Comparison of ENCODE assay signal across 16 cellular contexts in genomic region chr18:48611196-48611595, GRCh38.
DNase-seq lines count a peak whose midpoint lies in the region; ATAC-seq and TF ChIP-seq lines count a peak whose summit lies in the region.
"Had no signal": no experiment of that assay in that cellular context is flagged by ENCODE, and none has a peak within 500 bp of the region (broad histone marks: within the 10 kb centered on the region; RNA-seq: fewer than 3 reads in every experiment).

No MANE protein-coding gene starts in this region.

- H4K20me1 ChIP-seq in IMR-90 (ENCODE audit: insufficient read depth, low read length): peaks cover 94% of the 10 kb centered on the region

- H3K9me3 ChIP-seq in IMR-90 (ENCODE audit: control insufficient read depth, insufficient read depth, low read length) (no peaks in the 10 kb centered on the region), ascending aorta (no peaks in the 10 kb centered on the region), gastroesophageal sphincter (no peaks in the 10 kb centered on the region), spleen (no peaks in the 10 kb centered on the region)
- H3K9me3 ChIP-seq: Caco-2 had no signal

- TF ChIP-seq EP300 in gastroesophageal sphincter (IDR thresholded peaks at IDR 0.05): no peak

- BruUV-seq in IMR-90 (replicated peaks; lab: Mats Ljungman, UMichigan): no TSS peak

- in situ Hi-C loops in IMR-90 (cut with MboI; ENCODE audit: low sequenced_read_pairs): no loop called here

- H3K9ac ChIP-seq in IMR-90 (ENCODE audit: low read depth, low read length): no peak overlapping the region
- H3K9ac ChIP-seq: GM23248 had no signal

- H3K27ac ChIP-seq in IMR-90 (ENCODE audit: insufficient read depth, low read length) (no peak overlapping the region), ascending aorta (peak overlapping the region; percentile 89), gastroesophageal sphincter (peak overlapping the region in 3 of 4 donors; percentile 8 to 21 (median 12)), spleen (no peak overlapping the region)
- H3K27ac ChIP-seq: C4-2B, GM23248 had no signal

- H4K8ac ChIP-seq in IMR-90 (ENCODE audit: low read depth in 2 of 2, low read length in 2 of 2): no peak overlapping the region

- ATAC-seq in IMR-90 (ENCODE audit: low read depth) (no peak), gastroesophageal sphincter (no peak)
- ATAC-seq: HCT116 had no signal

- H2BK5ac ChIP-seq in IMR-90 (ENCODE audit: low read depth, low read length, poor library complexity, severe bottlenecking): peak overlapping the region; percentile 18

- dilution Hi-C loops in IMR-90 (cut with HindIII; ENCODE audit: low sequenced_read_pairs, unreplicated experiment): no loop called here

- no peak overlapping the region for H3K4ac ChIP-seq in IMR-90 (ENCODE audit: low read depth, low read length)

- intact Hi-C loops in IMR-90 (cut with micrococcal nuclease): no loop called here
- intact Hi-C loops in ascending aorta (cut with DNase I): loop anchor here (2.0 kb wide), 1 partner anchor 72 kb away; the partner anchor contains the start of gene CTIF
- intact Hi-C loops in spleen (cut with DNase I; ENCODE audit: low total_unique reads): no loop called here

- POLR2A ChIA-PET in IMR-90 (lab: Charles Lee; ENCODE audit: unreplicated experiment): no interaction called here

- H3K18ac ChIP-seq in IMR-90 (ENCODE audit: low read depth, low read length): no peak overlapping the region

- no peak for TF ChIP-seq CTCF in IMR-90 (conservative IDR thresholded peaks at IDR 0.05; ENCODE audit: low read depth, low read length)
- no peak for TF ChIP-seq CTCF in ascending aorta (IDR thresholded peaks at IDR 0.05)
- no peak for TF ChIP-seq CTCF in gastroesophageal sphincter (IDR thresholded peaks at IDR 0.05)
- no peak for TF ChIP-seq CTCF in spleen (IDR thresholded peaks at IDR 0.05 in 8 of 11, conservative IDR thresholded peaks at IDR 0.05 in 3 of 11)

- no peak for DNase-seq in IMR-90
- no peak for DNase-seq in ascending aorta (ENCODE audit: low spot score in 2 of 2)
- DNase-seq in spleen: peak; percentile 51
- no peak for DNase-seq in T-helper 1 cell
- DNase-seq in SIG-M5 treated with dmso at 0.1 percent for 504 hours (lab: John Stamatoyannopoulos, UW; ENCODE audit: unreplicated experiment): no peak
- no peak for DNase-seq in activated CD4-positive, CD25-positive, alpha-beta regulatory T cell (lab: John Stamatoyannopoulos, UW)
- no peak for DNase-seq in cerebellar cortex (ENCODE audit: low spot score)
- DNase-seq: ACHN; Caco-2; CD4-positive, alpha-beta T cell; H7; HFFc6 had no signal

- no peak for TF ChIP-seq RAD21 in IMR-90 (IDR thresholded peaks at IDR 0.05; ENCODE audit: low read length)

- H3K9me1 ChIP-seq in IMR-90 (ENCODE audit: insufficient read depth, low read length): peaks cover 67% of the 10 kb centered on the region

- H2BK120ac ChIP-seq in IMR-90 (ENCODE audit: low read depth, low read length): no peak overlapping the region

- no peak overlapping the region; the same call in 1 of the 2 replicates for H3K23ac ChIP-seq in IMR-90 (ENCODE audit: low read depth, low read length)

- H3K56ac ChIP-seq in IMR-90 (ENCODE audit: extremely low read depth, insufficient read depth, low read length): no peak overlapping the region

- no peak overlapping the region for H4K5ac ChIP-seq in IMR-90 (ENCODE audit: low read depth, low read length)

- H3K4me3 ChIP-seq in IMR-90 (ENCODE audit: insufficient read depth, low read depth, low read length) (no peak overlapping the region), ascending aorta (no peak overlapping the region), gastroesophageal sphincter (no peak overlapping the region), spleen (no peak overlapping the region)
- H3K4me3 ChIP-seq: GM23248 had no signal

- H3K79me1 ChIP-seq in IMR-90 (ENCODE audit: low read depth in 1 of 2, low read length in 2 of 2): peaks cover 47 to 95% of the 10 kb centered on the region in 2 experiments

- H3K14ac ChIP-seq in IMR-90 (replicated peaks; ENCODE audit: low read depth, low read length): no peak overlapping the region

- no peaks in the 10 kb centered on the region for H3K27me3 ChIP-seq in IMR-90 (ENCODE audit: control insufficient read depth, insufficient read depth, low read length)
- no peaks in the 10 kb centered on the region for H3K27me3 ChIP-seq in ascending aorta
- H3K27me3 ChIP-seq in gastroesophageal sphincter: no peaks in the 10 kb centered on the region
- H3K27me3 ChIP-seq in spleen (replicated peaks in 1 of 7): no peaks in the 10 kb centered on the region

- H4K91ac ChIP-seq in IMR-90 (ENCODE audit: insufficient read depth, low read depth, low read length): no peak overlapping the region; the same call in 1 of the 2 replicates

- CTCF ChIA-PET in IMR-90 (lab: Yijun Ruan, JAX): interaction anchor here (0.8 kb wide), 1 partner anchor 1027 kb away, joined by 3 read pairs; no protein-coding TSS in a partner anchor

- 88% methylated on average over 3 of the region's 5 CpGs; no CpG with 5 or more reads in 1 of the 2 experiments for WGBS in IMR-90 (ENCODE audit: extremely low coverage in 2 of 2, insufficient read length in 1 of 2), 2 experiments
- WGBS in gastroesophageal sphincter (ENCODE audit: low coverage in 1 of 2), 2 donors: 40 to 60% methylated on average over 1 of the region's 5 CpGs
- WGBS in spleen, 5 donors: 87 to 98% (median 90%) methylated on average over 5 of the region's 5 CpGs

- H3K36me3 ChIP-seq in IMR-90 (ENCODE audit: control insufficient read depth, insufficient read depth, low read length) (peaks cover 2% of the 10 kb centered on the region; the same call in 1 of the 2 replicates), ascending aorta (no peaks in the 10 kb centered on the region), gastroesophageal sphincter (no peaks in the 10 kb centered on the region), spleen (no peaks in the 10 kb centered on the region)

- peaks cover 29% of the 10 kb centered on the region for H3K4me1 ChIP-seq in IMR-90 (ENCODE audit: control insufficient read depth, insufficient read depth, low read length)
- H3K4me1 ChIP-seq in ascending aorta: peaks cover 17 to 47% of the 10 kb centered on the region in 2 donors
- peaks cover 0 to 86% (median 26%) of the 10 kb centered on the region in 3 donors for H3K4me1 ChIP-seq in gastroesophageal sphincter
- H3K4me1 ChIP-seq in spleen: peaks cover 0 to 10% (median 0%) of the 10 kb centered on the region in 6 donors
- H3K4me1 ChIP-seq: Caco-2 had no signal

- H2BK15ac ChIP-seq in IMR-90 (ENCODE audit: low read depth, low read length): no peak overlapping the region

- H2AFZ ChIP-seq in IMR-90 (replicated peaks; ENCODE audit: low read length, poor library complexity): no peak overlapping the region
- H2AFZ ChIP-seq: GM23248 had no signal

- H2AK5ac ChIP-seq in IMR-90 (ENCODE audit: low read depth, low read length): peak overlapping the region; percentile 2; the same call in 1 of the 2 replicates

- no peak overlapping the region for H2AK9ac ChIP-seq in IMR-90 (replicated peaks; ENCODE audit: low read depth, low read length, poor library complexity)

- H3K4me2 ChIP-seq in IMR-90 (ENCODE audit: low read depth, low read length): no peak overlapping the region

- TF ChIP-seq POLR2A in IMR-90 (IDR thresholded peaks at IDR 0.05; ENCODE audit: low read depth, low read length) (no peak), gastroesophageal sphincter (IDR thresholded peaks at IDR 0.05) (no peak), spleen (IDR thresholded peaks at IDR 0.05) (no peak)

- no peak overlapping the region for H2BK20ac ChIP-seq in IMR-90 (ENCODE audit: low read depth, low read length)

TF ChIP-seq in IMR-90, 13 proteins besides CTCF, POLR2A, EP300 and RAD21:
- no peak for TF ChIP-seq FOS (IDR thresholded peaks at IDR 0.05; ENCODE audit: low read depth, low read length)
- no peak for TF ChIP-seq NFE2L2 (IDR thresholded peaks at IDR 0.05; ENCODE audit: low read depth, low read length)
- TF ChIP-seq CEBPB (IDR thresholded peaks at IDR 0.05; ENCODE audit: low read depth, low read length): no peak
- TF ChIP-seq, protein P1, sequence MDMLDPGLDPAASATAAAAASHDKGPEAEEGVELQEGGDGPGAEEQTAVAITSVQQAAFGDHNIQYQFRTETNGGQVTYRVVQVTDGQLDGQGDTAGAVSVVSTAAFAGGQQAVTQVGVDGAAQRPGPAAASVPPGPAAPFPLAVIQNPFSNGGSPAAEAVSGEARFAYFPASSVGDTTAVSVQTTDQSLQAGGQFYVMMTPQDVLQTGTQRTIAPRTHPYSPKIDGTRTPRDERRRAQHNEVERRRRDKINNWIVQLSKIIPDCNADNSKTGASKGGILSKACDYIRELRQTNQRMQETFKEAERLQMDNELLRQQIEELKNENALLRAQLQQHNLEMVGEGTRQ (IDR thresholded peaks at IDR 0.05; ENCODE audit: low read depth, low read length): no peak
TF ChIP-seq in IMR-90: peak in this region for 0.

Comparison
In these comparisons a context has a peak if more than half of its experiments do, and no peak if none do; other contexts are left out.
1. H3K27ac ChIP-seq: peak in ascending aorta (2 of 2) and gastroesophageal sphincter (3 of 4); none in IMR-90 (single experiment) and spleen (0 of 8).